Comparison of ENCODE assay signal across 1 cellular context in the genomic region with DNA sequence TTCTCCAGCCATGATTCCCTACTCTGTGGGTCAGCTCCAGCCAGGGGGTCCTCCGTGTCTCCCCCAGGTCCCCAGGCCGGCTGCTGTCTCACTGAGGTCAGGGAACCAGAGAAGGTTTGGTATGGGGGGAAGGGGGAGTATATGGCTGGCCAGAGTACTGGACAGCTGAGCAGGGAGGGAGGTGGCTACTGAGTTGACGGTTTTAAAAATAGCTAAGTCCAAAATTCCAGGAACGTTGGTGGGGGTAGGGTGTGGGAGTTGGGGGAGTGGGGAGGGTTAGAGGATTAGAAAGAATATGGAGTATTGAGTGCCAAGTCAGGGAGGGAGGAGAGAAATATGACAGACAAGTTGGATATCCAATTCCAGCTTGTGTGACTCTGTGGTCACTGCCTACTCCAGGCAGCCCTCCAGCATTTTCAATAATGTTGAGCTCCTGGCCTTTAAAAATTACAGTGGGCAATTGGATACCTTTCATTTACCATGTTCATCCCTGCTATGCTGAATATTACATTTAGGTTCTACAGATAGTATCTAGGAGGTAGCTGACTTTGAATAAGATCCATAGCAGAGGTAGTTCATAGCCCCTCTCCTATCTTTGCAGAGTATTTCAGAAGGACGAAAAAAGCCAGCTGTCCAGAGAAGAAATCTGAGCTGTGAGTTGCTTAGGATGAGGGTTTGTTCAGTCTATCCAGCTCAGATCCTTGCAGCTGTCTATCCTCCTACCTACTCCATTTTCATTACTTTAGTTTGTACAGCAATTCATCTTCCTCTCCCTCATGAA.
A peak's percentile ranks its signal among the peaks of the same experiment; 100 is the strongest.
TF ChIP-seq lines count a peak whose summit lies in the region.

A gene with protein sequence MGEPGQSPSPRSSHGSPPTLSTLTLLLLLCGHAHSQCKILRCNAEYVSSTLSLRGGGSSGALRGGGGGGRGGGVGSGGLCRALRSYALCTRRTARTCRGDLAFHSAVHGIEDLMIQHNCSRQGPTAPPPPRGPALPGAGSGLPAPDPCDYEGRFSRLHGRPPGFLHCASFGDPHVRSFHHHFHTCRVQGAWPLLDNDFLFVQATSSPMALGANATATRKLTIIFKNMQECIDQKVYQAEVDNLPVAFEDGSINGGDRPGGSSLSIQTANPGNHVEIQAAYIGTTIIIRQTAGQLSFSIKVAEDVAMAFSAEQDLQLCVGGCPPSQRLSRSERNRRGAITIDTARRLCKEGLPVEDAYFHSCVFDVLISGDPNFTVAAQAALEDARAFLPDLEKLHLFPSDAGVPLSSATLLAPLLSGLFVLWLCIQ (minus strand): TSS at position 114 of the 781 bp plus-strand sequence. CDS start 1,504 bp downstream, outside the sequence.

TF ChIP-seq in liver, 16 proteins besides CTCF, POLR2A, EP300 and RAD21 (continued from another document):
- TF ChIP-seq, protein P1, sequence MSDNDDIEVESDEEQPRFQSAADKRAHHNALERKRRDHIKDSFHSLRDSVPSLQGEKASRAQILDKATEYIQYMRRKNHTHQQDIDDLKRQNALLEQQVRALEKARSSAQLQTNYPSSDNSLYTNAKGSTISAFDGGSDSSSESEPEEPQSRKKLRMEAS (IDR thresholded peaks at IDR 0.05), result peak; percentile 28
- TF ChIP-seq, protein P2, sequence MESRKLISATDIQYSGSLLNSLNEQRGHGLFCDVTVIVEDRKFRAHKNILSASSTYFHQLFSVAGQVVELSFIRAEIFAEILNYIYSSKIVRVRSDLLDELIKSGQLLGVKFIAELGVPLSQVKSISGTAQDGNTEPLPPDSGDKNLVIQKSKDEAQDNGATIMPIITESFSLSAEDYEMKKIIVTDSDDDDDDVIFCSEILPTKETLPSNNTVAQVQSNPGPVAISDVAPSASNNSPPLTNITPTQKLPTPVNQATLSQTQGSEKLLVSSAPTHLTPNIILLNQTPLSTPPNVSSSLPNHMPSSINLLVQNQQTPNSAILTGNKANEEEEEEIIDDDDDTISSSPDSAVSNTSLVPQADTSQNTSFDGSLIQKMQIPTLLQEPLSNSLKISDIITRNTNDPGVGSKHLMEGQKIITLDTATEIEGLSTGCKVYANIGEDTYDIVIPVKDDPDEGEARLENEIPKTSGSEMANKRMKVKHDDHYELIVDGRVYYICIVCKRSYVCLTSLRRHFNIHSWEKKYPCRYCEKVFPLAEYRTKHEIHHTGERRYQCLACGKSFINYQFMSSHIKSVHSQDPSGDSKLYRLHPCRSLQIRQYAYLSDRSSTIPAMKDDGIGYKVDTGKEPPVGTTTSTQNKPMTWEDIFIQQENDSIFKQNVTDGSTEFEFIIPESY (IDR thresholded peaks at IDR 0.05), result peak; percentile 21
- TF ChIP-seq RXRA (IDR thresholded peaks at IDR 0.05) (peak; percentile 67 to 77), GABPA (IDR thresholded peaks at IDR 0.05 in 1 of 2, conservative IDR thresholded peaks at IDR 0.05 in 1 of 2) (no peak)
TF ChIP-seq in liver: peak in this region for 11.
